Comparison of ENCODE assay signal across 8 cellular contexts in the genomic region with DNA sequence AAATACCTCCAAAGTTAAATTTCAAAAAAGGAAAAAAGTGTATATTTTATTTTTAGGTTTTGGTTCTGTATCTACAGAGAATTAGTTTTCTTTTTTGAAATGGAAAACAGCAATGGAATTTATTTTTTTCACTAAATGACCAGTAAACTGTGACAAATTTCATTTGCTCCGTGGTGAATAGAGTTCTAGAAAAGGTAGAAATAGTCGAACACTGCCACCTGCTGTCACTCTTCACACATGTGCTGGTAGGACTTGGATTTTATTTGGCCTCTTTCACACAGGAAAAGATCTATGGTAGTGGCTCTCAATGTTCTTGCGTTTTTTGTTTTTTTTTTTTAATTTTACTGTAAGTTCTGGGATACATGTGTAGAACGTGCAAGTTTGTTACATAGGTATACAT.
A peak's percentile ranks its signal among the peaks of the same experiment; 100 is the strongest.
DNase-seq lines count a peak whose midpoint lies in the region; ATAC-seq, FAIRE-seq and TF ChIP-seq lines count a peak whose summit lies in the region.

No MANE protein-coding gene starts in this region.

- peak; percentile 81 for DNase-seq in DMS 273 (lab: John Stamatoyannopoulos, UW; ENCODE audit: unreplicated experiment)
- peak; percentile 55 for DNase-seq in LoVo (ENCODE audit: low spot score)
- peak; percentile 11 to 60 for DNase-seq in SW 1271 (lab: John Stamatoyannopoulos, UW)
- DNase-seq in fibroblast of mammary gland (ENCODE audit: low read depth) = peak; percentile 76
- peak in 3 of 6 donors; percentile 16 to 51 (median 26) for DNase-seq in pancreas
- no peak for DNase-seq in activated gamma-delta T cell treated with Interleukin-2 at 50 U/mL for 16 hours

- H3K4me3 ChIP-seq in fibroblast of mammary gland (ENCODE audit: control insufficient read depth, low read depth, low read length) (no peak overlapping the region), pancreas (no peak overlapping the region)

- peak; percentile 67 for TF ChIP-seq CTCF in fibroblast of mammary gland (conservative IDR thresholded peaks at IDR 0.05; ENCODE audit: control insufficient read depth, insufficient read depth, low read depth, low read length)
- TF ChIP-seq CTCF in pancreas (IDR thresholded peaks at IDR 0.05) = peak in 3 of 4 donors; percentile 24 to 41 (median 39)

- peak; percentile 95 for FAIRE-seq in pancreas (lab: Jason Lieb, UNC)

- ATAC-seq in GM19395 (IDR thresholded peaks at IDR 0.05; ENCODE audit: unreplicated experiment) (peak; percentile 82), pancreas (peak; percentile 63 to 84 (median 82)), GM19452 (IDR thresholded peaks at IDR 0.05; ENCODE audit: unreplicated experiment) (no peak)

- intact Hi-C loops in pancreas (cut with DNase I) = no loop called here

- no peaks in the 10 kb centered on the region for H3K9me3 ChIP-seq in pancreas

- no peaks in the 10 kb centered on the region for H3K4me1 ChIP-seq in pancreas

- H3K27me3 ChIP-seq in pancreas = no peaks in the 10 kb centered on the region

- H3K27ac ChIP-seq in pancreas = no peak overlapping the region

- WGBS in pancreas, 2 donors = 7% methylated on average over 4 of the region's 4 CpGs

- H3K36me3 ChIP-seq in pancreas = no peaks in the 10 kb centered on the region
